ENCODE assay signal across 8 cellular contexts in the genomic region with DNA sequence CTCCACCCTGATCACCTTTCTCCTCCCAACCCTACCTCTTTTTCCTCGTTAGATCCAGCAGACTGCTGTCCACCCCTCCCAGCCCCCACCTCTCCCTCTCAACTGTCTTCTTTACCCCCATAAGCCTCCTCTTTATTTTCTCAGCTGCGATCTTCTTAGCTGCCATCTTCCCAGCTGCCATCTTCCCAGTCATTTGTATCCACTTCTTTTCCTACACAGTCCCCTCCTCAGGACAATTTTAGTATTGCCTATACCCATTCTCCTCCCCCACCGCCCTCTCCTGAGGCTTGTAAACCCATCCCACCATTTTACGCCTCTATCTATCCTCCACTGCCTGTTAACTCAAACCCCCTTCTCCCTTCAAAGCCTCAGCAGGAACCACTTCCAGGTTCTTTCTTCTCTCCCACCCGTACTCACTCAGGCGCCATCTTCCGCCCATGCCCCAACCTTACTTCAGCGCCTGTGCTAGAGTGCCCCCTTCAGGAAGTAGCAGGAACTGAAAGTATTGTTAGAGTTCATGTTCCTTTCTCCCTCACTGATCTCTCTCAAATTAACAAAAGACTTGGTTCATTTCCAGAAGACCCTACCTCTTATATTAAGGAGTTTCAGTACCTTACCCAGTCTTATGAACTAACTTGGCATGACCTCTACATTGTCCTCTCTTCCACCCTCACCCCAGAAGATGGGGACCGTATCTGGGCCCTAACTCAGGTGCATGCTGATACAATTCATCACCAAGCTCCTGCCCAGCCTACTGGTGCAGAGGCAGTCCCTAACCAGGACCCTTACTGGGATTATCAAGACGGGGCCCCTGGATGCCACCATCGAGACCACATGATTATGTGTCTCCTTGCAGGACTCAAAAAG.
DNase-seq lines count a peak whose midpoint lies in the region; ATAC-seq and TF ChIP-seq lines count a peak whose summit lies in the region.

No MANE protein-coding gene starts in this region.

- H3K36me3 ChIP-seq in BE2C, result no peaks in the 10 kb centered on the region
- H3K36me3 ChIP-seq in hepatocyte (replicated peaks; ENCODE audit: insufficient read depth, low read depth), result no peaks in the 10 kb centered on the region

- ATAC-seq in GM19397 (IDR thresholded peaks at IDR 0.05; ENCODE audit: unreplicated experiment) (no peak), GM19467 (IDR thresholded peaks at IDR 0.05; ENCODE audit: unreplicated experiment) (no peak), HG03196 (IDR thresholded peaks at IDR 0.05; ENCODE audit: unreplicated experiment) (no peak)

- TF ChIP-seq CTCF in BE2C (IDR thresholded peaks at IDR 0.05; ENCODE audit: low read depth, low read length) (peak; percentile 79), GM12872 (IDR thresholded peaks at IDR 0.05; ENCODE audit: insufficient read depth, low read depth, low read length) (peak; percentile 57), hepatocyte (IDR thresholded peaks at IDR 0.05; ENCODE audit: poor library complexity) (peak; percentile 16)

- H3K27ac ChIP-seq in hepatocyte, result no peak overlapping the region

- H3K4me3 ChIP-seq in BE2C (ENCODE audit: low read depth, low read length) (no peak overlapping the region), hepatocyte (no peak overlapping the region)

- 80% methylated on average over 11 of the region's 11 CpGs for WGBS in hepatocyte (ENCODE audit: low lambda C conversion rate, missing lambda C conversion rate)

- H4K20me1 ChIP-seq in hepatocyte (ENCODE audit: insufficient read depth, poor library complexity, severe bottlenecking), result no peaks in the 10 kb centered on the region

- H3K79me2 ChIP-seq in hepatocyte, result no peaks in the 10 kb centered on the region

- H3K9me2 ChIP-seq in hepatocyte (replicated peaks; ENCODE audit: insufficient read depth), result no peaks in the 10 kb centered on the region

- H3K9me3 ChIP-seq in BE2C, result no peaks in the 10 kb centered on the region
- H3K9me3 ChIP-seq in hepatocyte (ENCODE audit: low read depth), result peaks cover 2% of the 10 kb centered on the region

- H3K4me1 ChIP-seq in BE2C (no peaks in the 10 kb centered on the region), hepatocyte (ENCODE audit: insufficient read depth) (no peaks in the 10 kb centered on the region)

- DNase-seq in BE2C (peak; percentile 61), RPMI7951 (ENCODE audit: low read depth) (peak; percentile 59), hepatocyte (ENCODE audit: low spot score) (no peak)
- DNase-seq in effector CD8-positive, alpha-beta T cell (lab: John Stamatoyannopoulos, UW), result no peak

- H3K27me3 ChIP-seq in BE2C (no peaks in the 10 kb centered on the region), hepatocyte (no peaks in the 10 kb centered on the region)

- H3K4me2 ChIP-seq in hepatocyte, result no peak overlapping the region

- H2AFZ ChIP-seq in hepatocyte, result no peak overlapping the region

Comparison
In these comparisons a context has a peak if more than half of its experiments do, and no peak if none do; other contexts are left out.
1. DNase-seq: peak in BE2C (single experiment) and RPMI7951 (single experiment); none in hepatocyte (single experiment) and effector CD8-positive, alpha-beta T cell (single experiment).
2. CTCF ChIP-seq: peak in every context shown above with its lines; median percentile 79 in BE2C; 57 in GM12872; 16 in hepatocyte.